ENCODE assay signal across 8 cellular contexts in the genomic region with DNA sequence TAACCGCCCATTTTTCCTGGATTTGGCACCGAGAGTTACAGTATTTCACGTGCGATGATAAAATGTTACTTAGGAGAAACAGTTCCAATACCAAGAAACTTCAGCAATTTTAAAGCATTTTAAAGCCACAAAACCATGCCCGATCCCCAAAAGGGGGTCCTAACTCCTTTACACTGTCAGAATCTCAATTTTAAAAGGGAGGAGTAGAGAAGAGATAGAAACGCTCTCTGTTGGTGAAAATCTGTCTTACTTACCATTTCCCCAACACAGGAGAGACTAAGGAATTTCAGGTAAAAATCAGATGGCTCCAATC. TPM values are rescaled to one million over a fixed set of nuclear protein-coding genes. Genes with fewer than 3 reads are reported as not detected.
DNase-seq lines count a peak whose midpoint lies in the region; ATAC-seq and TF ChIP-seq lines count a peak whose summit lies in the region.

No MANE protein-coding gene starts in this region.

- TF ChIP-seq CTCF in Peyer's patch (IDR thresholded peaks at IDR 0.05) (no peak), parathyroid adenoma (IDR thresholded peaks at IDR 0.05) (no peak)

- no peak for DNase-seq in Peyer's patch
- DNase-seq in DMS 273 (lab: John Stamatoyannopoulos, UW; ENCODE audit: unreplicated experiment): no peak
- no peak for DNase-seq in NAMALWA (ENCODE audit: low spot score)
- DNase-seq in RKO (ENCODE audit: low spot score): no peak

- ATAC-seq in HG02981 (IDR thresholded peaks at IDR 0.05; ENCODE audit: unreplicated experiment): no peak

- WGBS in esophagus, 2 donors: 0 to 2% methylated on average over 6 of the region's 6 CpGs

- H3K36me3 ChIP-seq in ES-I3 (ENCODE audit: insufficient read depth, low read length) (no peaks in the 10 kb centered on the region), Peyer's patch (peaks cover 0 to 6% (median 0%) of the 10 kb centered on the region in 3 donors), esophagus (ENCODE audit: control insufficient read depth in 2 of 2, insufficient read depth in 2 of 2, low read length in 1 of 2) (peaks cover 1 to 8% of the 10 kb centered on the region in 2 donors), parathyroid adenoma (ENCODE audit: control insufficient read depth, insufficient read depth, low read length) (no peaks in the 10 kb centered on the region)

- no peaks in the 10 kb centered on the region for H3K27me3 ChIP-seq in Peyer's patch
- H3K27me3 ChIP-seq in esophagus (ENCODE audit: control insufficient read depth in 1 of 2, insufficient read depth in 2 of 2, low read length in 2 of 2): no peaks in the 10 kb centered on the region
- H3K27me3 ChIP-seq in parathyroid adenoma (ENCODE audit: control insufficient read depth, insufficient read depth, low read length): no peaks in the 10 kb centered on the region

- H3K9ac ChIP-seq in ES-I3 (ENCODE audit: low read depth, low read length) (peak overlapping the region; percentile 90), parathyroid adenoma (peak overlapping the region; percentile 95)

- TF ChIP-seq POLR2A in Peyer's patch (IDR thresholded peaks at IDR 0.05): no peak

- H3K4me3 ChIP-seq in Peyer's patch: peak overlapping the region; percentile 65 to 88 (median 78)
- H3K4me3 ChIP-seq in esophagus (ENCODE audit: low read depth in 1 of 2, low read length in 2 of 2): peak overlapping the region; percentile 70 to 71
- peak overlapping the region; percentile 91 for H3K4me3 ChIP-seq in parathyroid adenoma (ENCODE audit: low read depth, low read length)

- H3K79me2 ChIP-seq in parathyroid adenoma: peaks cover 27% of the 10 kb centered on the region

- H3K9me3 ChIP-seq in ES-I3 (ENCODE audit: control insufficient read depth, insufficient read depth, low read length) (no peaks in the 10 kb centered on the region), Peyer's patch (no peaks in the 10 kb centered on the region), esophagus (ENCODE audit: control insufficient read depth in 2 of 2, insufficient read depth in 1 of 2, low read depth in 1 of 2, low read length in 1 of 2) (no peaks in the 10 kb centered on the region), parathyroid adenoma (ENCODE audit: control insufficient read depth, low read length) (no peaks in the 10 kb centered on the region)

- H3K4me1 ChIP-seq in ES-I3 (ENCODE audit: insufficient read depth, low read length) (no peaks in the 10 kb centered on the region), Peyer's patch (peaks cover 4 to 53% (median 23%) of the 10 kb centered on the region in 4 donors), esophagus (ENCODE audit: control insufficient read depth in 2 of 2, insufficient read depth in 2 of 2, low read length in 1 of 2) (peaks cover 0 to 6% of the 10 kb centered on the region in 2 donors), parathyroid adenoma (peaks cover 24% of the 10 kb centered on the region)

- peak overlapping the region; percentile 89 for H3K4me2 ChIP-seq in parathyroid adenoma (ENCODE audit: low read length)

- H2AFZ ChIP-seq in parathyroid adenoma: peak overlapping the region; percentile 98

- H3K27ac ChIP-seq in Peyer's patch (peak overlapping the region; percentile 92 to 98 (median 96)), esophagus (ENCODE audit: low read depth in 2 of 2, low read length in 1 of 2) (peak overlapping the region; percentile 98 to 99), parathyroid adenoma (peak overlapping the region; percentile 99)

RNA-seq across cellular contexts. Expression of a gene that starts 0.5 kb away (rescaled TPM):
- 100 to 1,000 TPM in 2 of 4 donors, 10 to 100 TPM in 2; 56.9 to 138 (median 109) TPM for total RNA-seq in Peyer's patch
- polyA plus RNA-seq in esophagus: 100 to 1,000 TPM; 216 to 253 TPM

RNA-seq across cellular contexts. Expression of a gene that starts 11.0 kb away (rescaled TPM):
- total RNA-seq in Peyer's patch: 1 to 10 TPM in 2 of 4 donors, under 1 TPM in 2; 0.57 to 9.9 (median 1.4) TPM
- polyA plus RNA-seq in esophagus: 1 to 10 TPM; 1.5 to 1.8 TPM

RNA-seq across cellular contexts. Expression of a gene that starts 16.0 kb away (rescaled TPM):
- not detected for total RNA-seq in Peyer's patch
- polyA plus RNA-seq in esophagus: 10 to 100 TPM; 54.4 to 66.5 TPM

RNA-seq across cellular contexts. Expression of a gene that starts 23.9 kb away (rescaled TPM):
- total RNA-seq in Peyer's patch: 10 to 100 TPM in 1 of 4 donors, 1 to 10 TPM in 3; 7.5 to 16.4 (median 8.8) TPM
- 1 to 10 TPM; 4.8 TPM for polyA plus RNA-seq in esophagus

RNA-seq across cellular contexts. Expression of a gene that starts 32.0 kb away (rescaled TPM):
- 1 to 10 TPM in 1 of 4 donors, under 1 TPM in 1, not detected in 2; 0.94 to 1.1 TPM for total RNA-seq in Peyer's patch
- polyA plus RNA-seq in esophagus: 1 to 10 TPM; 1.9 to 2.3 TPM
